ENCODE assay signal across 16 cellular contexts in genomic region chr3:135967867-135968266, GRCh38. TPM values are rescaled to one million over a fixed set of nuclear protein-coding genes. Genes with fewer than 3 reads are reported as not detected.
DNase-seq lines count a peak whose midpoint lies in the region; ATAC-seq and TF ChIP-seq lines count a peak whose summit lies in the region.
"Had no signal": no experiment of that assay in that cellular context is flagged by ENCODE, and none has a peak within 500 bp of the region (broad histone marks: within the 10 kb centered on the region; RNA-seq: fewer than 3 reads in every experiment).

No MANE protein-coding gene starts in this region.

- DNase-seq in heart left ventricle, result no peak
- no peak for DNase-seq in left cardiac atrium
- DNase-seq in superior temporal gyrus (ENCODE audit: extremely low spot score), result peak; percentile 18
- DNase-seq in posterior vena cava (ENCODE audit: low spot score), result no peak
- DNase-seq: activated CD4-positive, CD25-positive, alpha-beta regulatory T cell; activated T-cell treated with anti-CD3 and anti-CD28 coated beads for 4 hours; cortex of kidney; MV-4-11; OCI-M1; stimulated activated CD4-positive, alpha-beta T cell treated with anti-CD3 and anti-CD28 coated beads, Interleukin-15, amount 100 ng/mL, for 24 hours; SW 1271 had no signal

- H3K4me1 ChIP-seq in heart left ventricle (peaks cover 0 to 40% (median 11%) of the 10 kb centered on the region in 12 donors), endocrine pancreas (ENCODE audit: control insufficient read depth, insufficient read depth, low read length) (peaks cover 15% of the 10 kb centered on the region), muscle layer of duodenum (ENCODE audit: control insufficient read depth in 1 of 2, insufficient read depth in 2 of 2, low read length in 2 of 2) (peaks cover 8 to 14% of the 10 kb centered on the region in 2 donors)

- peak overlapping the region in 2 of 12 donors; percentile 74 to 87 for H3K4me3 ChIP-seq in heart left ventricle
- peak overlapping the region; percentile 37 for H3K4me3 ChIP-seq in endocrine pancreas (ENCODE audit: control insufficient read depth, insufficient read depth, low read length)
- peak overlapping the region; percentile 52 to 92 for H3K4me3 ChIP-seq in muscle layer of duodenum (ENCODE audit: low read depth in 1 of 2, low read length in 2 of 2)

- H3K9me3 ChIP-seq in heart left ventricle (no peaks in the 10 kb centered on the region), endocrine pancreas (ENCODE audit: control insufficient read depth, low read length) (no peaks in the 10 kb centered on the region), muscle layer of duodenum (ENCODE audit: control insufficient read depth in 1 of 2, low read length in 2 of 2) (no peaks in the 10 kb centered on the region)
- H3K9me3 ChIP-seq: neutrophil had no signal

- no peaks in the 10 kb centered on the region for H3K27me3 ChIP-seq in heart left ventricle
- H3K27me3 ChIP-seq in endocrine pancreas (ENCODE audit: control insufficient read depth, insufficient read depth, low read length), result no peaks in the 10 kb centered on the region
- no peaks in the 10 kb centered on the region for H3K27me3 ChIP-seq in muscle layer of duodenum (ENCODE audit: low read depth, low read length)

- no peak for TF ChIP-seq POLR2A in heart left ventricle (IDR thresholded peaks at IDR 0.05)

- ATAC-seq in heart left ventricle (no peak), left cardiac atrium (no peak), GM19324 (IDR thresholded peaks at IDR 0.05; ENCODE audit: low FRiP score, unreplicated experiment) (no peak), GM21423 (IDR thresholded peaks at IDR 0.05; ENCODE audit: unreplicated experiment) (no peak)

- no peak for TF ChIP-seq CTCF in heart left ventricle (IDR thresholded peaks at IDR 0.05)

- WGBS in heart left ventricle, 4 donors, result 67 to 79% (median 75%) methylated on average over 4 of the region's 4 CpGs

- peak overlapping the region in 7 of 12 donors; percentile 2 to 98 (median 92) for H3K27ac ChIP-seq in heart left ventricle
- peak overlapping the region; percentile 56 for H3K27ac ChIP-seq in muscle layer of duodenum (ENCODE audit: low read length)
- H3K27ac ChIP-seq: neutrophil had no signal

- H3K9ac ChIP-seq in endocrine pancreas (ENCODE audit: control insufficient read depth, insufficient read depth, low read length), result no peak overlapping the region

- H3K36me3 ChIP-seq in heart left ventricle, result no peaks in the 10 kb centered on the region
- no peaks in the 10 kb centered on the region for H3K36me3 ChIP-seq in endocrine pancreas (ENCODE audit: control insufficient read depth, insufficient read depth, low read length)
- H3K36me3 ChIP-seq in muscle layer of duodenum (ENCODE audit: control insufficient read depth in 1 of 2, insufficient read depth in 2 of 2, low read length in 2 of 2), result no peaks in the 10 kb centered on the region
- H3K36me3 ChIP-seq: neutrophil had no signal

- intact Hi-C loops in heart left ventricle (cut with DNase I), result loop anchor here in 9 of 10 donors (2.0 to 10.0 kb wide), 6 partner anchors 54 to 227 kb away; partner anchors contain the start of gene MSL2 (in 1 of the 9)
- intact Hi-C loops in left cardiac atrium (cut with DNase I), result no loop called here
- intact Hi-C loops in posterior vena cava (cut with DNase I), result loop anchor here in 1 of 2 donors (5.0 kb wide), 1 partner anchor 894 kb away; the partner anchor contains the start of gene NCK1

RNA-seq across cellular contexts. Expression of gene PPP2R3A, which starts 2.3 kb away (rescaled TPM):
- 100 to 1,000 TPM in 4 of 9 donors, 10 to 100 TPM in 5; 46.8 to 136 (median 95.5) TPM for total RNA-seq in heart left ventricle
- polyA plus RNA-seq in heart left ventricle, result 10 to 100 TPM; 10.4 to 20.2 TPM
- total RNA-seq in left cardiac atrium, result 10 to 100 TPM; 37.5 to 60.1 TPM
- total RNA-seq in posterior vena cava, result 10 to 100 TPM; 10.6 to 18.7 TPM

Comparison
In these comparisons a context has a peak if more than half of its experiments do, and no peak if none do; other contexts are left out.
1. intact Hi-C loops: an anchor here in heart left ventricle (2.0 to 10.0 kb wide); none called in left cardiac atrium.